In the genomic region with DNA sequence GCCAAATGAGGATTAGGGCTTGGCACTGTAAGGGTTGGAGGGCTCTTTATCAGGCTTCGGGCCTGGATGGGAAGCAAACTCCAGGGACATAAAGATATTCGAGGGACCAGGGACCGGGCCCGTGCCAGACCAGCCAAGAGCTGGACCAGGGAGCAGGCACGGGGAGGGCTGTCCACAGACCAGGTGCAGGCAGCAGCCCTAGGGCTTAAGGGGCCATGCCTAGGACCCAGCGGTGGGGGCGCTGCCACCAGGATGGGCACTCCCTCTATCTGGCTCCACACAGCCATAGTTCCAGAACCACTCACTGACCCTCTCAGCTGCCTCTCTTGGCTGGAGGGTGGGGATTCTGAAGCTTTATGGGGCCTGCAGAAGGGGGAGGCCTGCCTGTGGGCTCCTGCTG, we compare ENCODE assay signal across 14 cellular contexts. TPM values are rescaled to one million over a fixed set of nuclear protein-coding genes. Genes with fewer than 3 reads are reported as not detected.
A peak's percentile ranks its signal among the peaks of the same experiment; 100 is the strongest.
DNase-seq lines count a peak whose midpoint lies in the region; ATAC-seq, FAIRE-seq and TF ChIP-seq lines count a peak whose summit lies in the region.
"Had no signal": no experiment of that assay in that cellular context is flagged by ENCODE, and none has a peak within 500 bp of the region (broad histone marks: within the 10 kb centered on the region; RNA-seq: fewer than 3 reads in every experiment).

No MANE protein-coding gene starts in this region.

- TF ChIP-seq EP300 in SK-N-SH (IDR thresholded peaks at IDR 0.05; ENCODE audit: borderline replicate concordance in 1 of 2, low read depth in 1 of 2, low read length in 1 of 2), result no peak
- TF ChIP-seq EP300 in gastroesophageal sphincter (IDR thresholded peaks at IDR 0.05), result no peak

- ATAC-seq in SK-N-SH treated with all-trans-retinoic acid at 6 μM for 48 hours, result no peak
- 0 out of 2 replicates have a peak, but pooled peaks have one; percentile 26 for ATAC-seq in WTC11
- ATAC-seq in lower lobe of right lung, result peak in 1 of 2 donors; percentile 10
- ATAC-seq in gastroesophageal sphincter, result no peak

- 86% methylated on average over 5 of the region's 7 CpGs for WGBS in SK-N-SH (ENCODE audit: low lambda C conversion rate)
- WGBS in gastroesophageal sphincter (ENCODE audit: low coverage in 1 of 2), 2 donors, result 55% methylated on average over 4 of the region's 7 CpGs; no CpG with 5 or more reads in 1 of the 2 donors

- H4K20me1 ChIP-seq in SK-N-SH (ENCODE audit: insufficient read depth), result no peaks in the 10 kb centered on the region
- H4K20me1 ChIP-seq: BLaER1 had no signal

- no peaks in the 10 kb centered on the region for H3K79me2 ChIP-seq in SK-N-SH (ENCODE audit: insufficient read depth)

- CTCF ChIA-PET in SK-N-SH (lab: Yijun Ruan, JAX) (interaction anchor here (1.2 to 15.5 kb wide), 8 partner anchors 11 to 65 kb away, joined by 4 to 152 read pairs (median 7); no protein-coding TSS in a partner anchor), WTC11 (lab: Charles Lee) (interaction anchor here (0.8 to 16.1 kb wide), 39 partner anchors 11 to 410 kb away, joined by 3 to 256 read pairs (median 6); partner anchors contain the start of genes NEUROG3 and TSPAN15)

- peaks cover 0 to 22% of the 10 kb centered on the region in 2 experiments; a peak in 1 of 4 replicates for H3K4me1 ChIP-seq in SK-N-SH (ENCODE audit: control insufficient read depth in 1 of 2, insufficient read depth in 2 of 2, low read depth in 1 of 2, low read length in 1 of 2)
- H3K4me1 ChIP-seq in lower lobe of right lung, result no peaks in the 10 kb centered on the region
- no peaks in the 10 kb centered on the region for H3K4me1 ChIP-seq in gastroesophageal sphincter

- no peaks in the 10 kb centered on the region for H3K9me3 Mint-ChIP-seq in WTC11

- POLR2A ChIA-PET in SK-N-SH (lab: Yijun Ruan, JAX) (no interaction called here), WTC11 (lab: Charles Lee) (interaction anchor here (1.2 kb wide), 1 partner anchor 11 kb away, joined by 3 read pairs; no protein-coding TSS in a partner anchor)

- H3K4me1 Mint-ChIP-seq in WTC11, result peaks cover 27% of the 10 kb centered on the region
- H3K4me1 Mint-ChIP-seq: CD4-positive, CD25-positive, alpha-beta regulatory T cell had no signal

- peaks cover 7% of the 10 kb centered on the region for H3K27me3 Mint-ChIP-seq in WTC11 (ENCODE audit: low read depth)

- H3K4me3 Mint-ChIP-seq in WTC11, result no peak overlapping the region
- H3K4me3 Mint-ChIP-seq: CD4-positive, CD25-positive, alpha-beta regulatory T cell had no signal

- no peaks in the 10 kb centered on the region for H3F3A ChIP-seq in SK-N-SH (replicated peaks; ENCODE audit: insufficient read depth)

- no peaks in the 10 kb centered on the region for H3K36me3 ChIP-seq in SK-N-SH (replicated peaks in 1 of 2; ENCODE audit: control insufficient read depth in 1 of 2, insufficient read depth in 2 of 2, low read length in 1 of 2)
- H3K36me3 ChIP-seq in lower lobe of right lung, result no peaks in the 10 kb centered on the region
- no peaks in the 10 kb centered on the region for H3K36me3 ChIP-seq in gastroesophageal sphincter
- H3K36me3 ChIP-seq: BLaER1 had no signal

- no peak overlapping the region for H3K27ac Mint-ChIP-seq in WTC11

- no peak overlapping the region for H3K4me3 ChIP-seq in SK-N-SH (ENCODE audit: low read depth in 2 of 2, low read length in 1 of 2)
- no peak overlapping the region for H3K4me3 ChIP-seq in lower lobe of right lung
- no peak overlapping the region for H3K4me3 ChIP-seq in gastroesophageal sphincter
- H3K4me3 ChIP-seq: BLaER1 had no signal

- no peaks in the 10 kb centered on the region for H3K9me2 ChIP-seq in SK-N-SH

- intact Hi-C loops in lower lobe of right lung (cut with DNase I), result no loop called here

- no peak overlapping the region for H3K4me2 ChIP-seq in SK-N-SH
- H3K4me2 ChIP-seq: BLaER1 had no signal

- FAIRE-seq in GM12891 (lab: Jason Lieb, UNC), result no peak
- FAIRE-seq: H54 had no signal

- H3K9me3 ChIP-seq in SK-N-SH (no peaks in the 10 kb centered on the region), lower lobe of right lung (no peaks in the 10 kb centered on the region), gastroesophageal sphincter (no peaks in the 10 kb centered on the region)
- H3K9me3 ChIP-seq: BLaER1 had no signal

- no peak overlapping the region; a peak in 1 of 4 replicates for H3K27ac ChIP-seq in SK-N-SH (ENCODE audit: low read depth in 2 of 2, low read length in 1 of 2)
- H3K27ac ChIP-seq in lower lobe of right lung, result no peak overlapping the region
- H3K27ac ChIP-seq in gastroesophageal sphincter, result no peak overlapping the region
- H3K27ac ChIP-seq: BLaER1 had no signal

- TF ChIP-seq RAD21 in SK-N-SH (IDR thresholded peaks at IDR 0.05; ENCODE audit: low read length), result no peak

- H3K27me3 ChIP-seq in SK-N-SH (ENCODE audit: insufficient read depth), result peaks cover 52% of the 10 kb centered on the region
- peaks cover 5% of the 10 kb centered on the region for H3K27me3 ChIP-seq in lower lobe of right lung (ENCODE audit: low read depth)
- H3K27me3 ChIP-seq in gastroesophageal sphincter, result peaks cover 44% of the 10 kb centered on the region
- H3K27me3 ChIP-seq: BLaER1 had no signal

- H3K9ac ChIP-seq in SK-N-SH, result no peak overlapping the region
- H3K9ac ChIP-seq: BLaER1 had no signal

- H2AFZ ChIP-seq in SK-N-SH (ENCODE audit: low read depth), result no peak overlapping the region

- H3K36me3 Mint-ChIP-seq in WTC11, result no peaks in the 10 kb centered on the region
- H3K36me3 Mint-ChIP-seq: CD4-positive, CD25-positive, alpha-beta regulatory T cell had no signal

- TF ChIP-seq POLR2A in gastroesophageal sphincter (IDR thresholded peaks at IDR 0.05) (no peak), GM12891 (IDR thresholded peaks at IDR 0.05; ENCODE audit: low read depth, low read length) (no peak)

- DNase-seq in SK-N-SH, result peak; percentile 47
- no peak for DNase-seq in WTC11 (ENCODE audit: low spot score)
- DNase-seq in lower lobe of right lung, result peak; percentile 28
- DNase-seq in GM12891 (ENCODE audit: insufficient read length, low spot score), result no peak
- no peak for DNase-seq in NCI-H1436 treated with DMSO at 0.1 percent for 48 hours (lab: John Stamatoyannopoulos, UW)
- DNase-seq: 8988T; AML-193; CD4-positive, CD25-positive, alpha-beta regulatory T cell; GF-D8; IMR-90 had no signal

- TF ChIP-seq CTCF in SK-N-SH (IDR thresholded peaks at IDR 0.05) (no peak), WTC11 (IDR thresholded peaks at IDR 0.05) (no peak), lower lobe of right lung (IDR thresholded peaks at IDR 0.05) (no peak), gastroesophageal sphincter (IDR thresholded peaks at IDR 0.05) (no peak)

TF ChIP-seq in SK-N-SH, 30 proteins besides CTCF, POLR2A, EP300 and RAD21 (continues in another document):
- no peak for TF ChIP-seq FOSL2 (IDR thresholded peaks at IDR 0.05; ENCODE audit: borderline replicate concordance, low read depth)
- no peak for TF ChIP-seq NFIC (IDR thresholded peaks at IDR 0.05; ENCODE audit: borderline replicate concordance)
- TF ChIP-seq TEAD4 (IDR thresholded peaks at IDR 0.05; ENCODE audit: borderline replicate concordance, insufficient read depth), result no peak
- TF ChIP-seq SIN3A (IDR thresholded peaks at IDR 0.05; ENCODE audit: borderline replicate concordance, low read depth, low read length), result no peak
- no peak for TF ChIP-seq CHD2 (IDR thresholded peaks at IDR 0.05; ENCODE audit: low read length, partially characterized antibody)
- TF ChIP-seq GABPA (IDR thresholded peaks at IDR 0.05; ENCODE audit: low read depth), result no peak
- no peak for TF ChIP-seq POLR2AphosphoS5 (IDR thresholded peaks at IDR 0.05; ENCODE audit: low read depth, low read length)

TF ChIP-seq in SK-N-SH treated with all-trans-retinoic acid at 6 μM for 48 hours, 23 proteins besides CTCF, POLR2A, EP300 and RAD21:
- no peak for TF ChIP-seq BACH2 (CRISPR knock-in tag; IDR thresholded peaks at IDR 0.05; ENCODE audit: borderline replicate concordance)

TF ChIP-seq in WTC11, 78 proteins besides CTCF, POLR2A, EP300 and RAD21 (continues in another document):
- TF ChIP-seq, protein P1, sequence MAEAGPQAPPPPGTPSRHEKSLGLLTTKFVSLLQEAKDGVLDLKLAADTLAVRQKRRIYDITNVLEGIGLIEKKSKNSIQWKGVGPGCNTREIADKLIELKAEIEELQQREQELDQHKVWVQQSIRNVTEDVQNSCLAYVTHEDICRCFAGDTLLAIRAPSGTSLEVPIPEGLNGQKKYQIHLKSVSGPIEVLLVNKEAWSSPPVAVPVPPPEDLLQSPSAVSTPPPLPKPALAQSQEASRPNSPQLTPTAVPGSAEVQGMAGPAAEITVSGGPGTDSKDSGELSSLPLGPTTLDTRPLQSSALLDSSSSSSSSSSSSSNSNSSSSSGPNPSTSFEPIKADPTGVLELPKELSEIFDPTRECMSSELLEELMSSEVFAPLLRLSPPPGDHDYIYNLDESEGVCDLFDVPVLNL (CRISPR knock-in tag; IDR thresholded peaks at IDR 0.05; ENCODE audit: borderline replicate concordance, low read depth), result no peak

TF ChIP-seq in GM12891, 5 proteins besides CTCF, POLR2A, EP300 and RAD21:
- TF ChIP-seq POLR2AphosphoS5 (IDR thresholded peaks at IDR 0.05; ENCODE audit: low read depth, low read length), result no peak
- no peak for TF ChIP-seq TAF1 (IDR thresholded peaks at IDR 0.05; ENCODE audit: low read depth, low read length)

RNA-seq across cellular contexts. Expression of gene FAM241B, which starts 32.9 kb away (rescaled TPM):
- polyA plus RNA-seq in SK-N-SH (2012; rRNA removed), result 16.0 and 19.2 TPM in 2 replicates
- polyA plus RNA-seq in SK-N-SH (2012; cell fraction: cytosol; rRNA removed), result 15.6 and 16.3 TPM in 2 replicates
- 14.5 and 14.8 TPM in 2 replicates for polyA plus RNA-seq in SK-N-SH (2012; cell fraction: nucleus; rRNA removed)
- total RNA-seq in WTC11 (2021) (24.4 to 28.9 TPM (median 26.9 TPM) in 3 replicates), lower lobe of right lung (5.0 TPM), gastroesophageal sphincter (1 to 10 TPM in 3 of 4 donors, under 1 TPM in 1; 0.81 to 7.9 (median 5.9) TPM)
- polyA plus RNA-seq in GM12891 (2012; ENCODE audit: low read depth, missing spikeins), result 0.23 TPM

Comparison
In these comparisons a context has a peak if more than half of its experiments do, and no peak if none do; other contexts are left out.
1. DNase-seq: peak in SK-N-SH (single experiment) and lower lobe of right lung (single experiment); none in WTC11 (single experiment), GM12891 (single experiment) and NCI-H1436 treated with DMSO at 0.1 percent for 48 hours (single experiment).